ENCODE assay signal across 27 cellular contexts in the genomic region with DNA sequence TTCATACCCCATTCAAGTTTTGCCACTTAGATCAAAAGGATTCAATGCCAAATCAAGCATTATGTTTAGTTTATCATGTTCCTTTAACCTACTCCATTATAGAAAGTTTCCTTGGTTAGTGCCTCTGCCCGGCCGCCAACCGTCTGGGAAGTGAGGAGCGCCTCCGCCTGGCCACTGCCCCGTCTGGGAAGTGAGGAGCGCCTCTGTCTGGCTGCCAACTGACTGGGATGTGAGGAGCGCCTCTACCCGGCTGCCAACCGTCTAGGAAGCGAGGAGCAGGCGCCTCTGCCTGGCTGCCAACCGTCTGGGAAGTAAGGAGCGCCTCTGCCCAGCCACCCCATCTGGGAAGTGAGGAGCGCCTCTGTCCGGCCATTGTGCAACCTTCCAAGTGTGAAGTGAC. TPM values are rescaled to one million over a fixed set of nuclear protein-coding genes. Genes with fewer than 3 reads are reported as not detected.
"Had no signal": no experiment of that assay in that cellular context is flagged by ENCODE, and none has a peak within 500 bp of the region (broad histone marks: within the 10 kb centered on the region; RNA-seq: fewer than 3 reads in every experiment).

No MANE protein-coding gene starts in this region.

- H3K36me3 ChIP-seq: brain microvascular endothelial cell, spleen, transverse colon, vagina had no signal

- H3K36me3 Mint-ChIP-seq: activated CD4-positive, alpha-beta memory T cell treated with anti-CD3 and anti-CD28 coated beads for 36 hours; immature natural killer cell; memory B cell; natural killer cell had no signal

- ATAC-seq: effector memory CD8-positive, alpha-beta T cell; natural killer cell; right cardiac atrium had no signal

- DNase-seq: activated CD4-positive, alpha-beta memory T cell treated with anti-CD3 and anti-CD28 coated beads for 36 hours; activated CD4-positive, alpha-beta T cell treated with anti-CD3 and anti-CD28 coated beads, Interleukin-2, amount 10 ng/mL, durations not matched to agents 24 days and 14 days; activated CD4-positive, CD25-positive, alpha-beta regulatory T cell treated with anti-CD3 and anti-CD28 coated beads, Interleukin-2, amount 50 U/mL, for 72 hours; activated CD8-positive, alpha-beta memory T cell treated with anti-CD3 and anti-CD28 coated beads, Interleukin-2, amount 50 U/mL, for 4 hours; activated gamma-delta T cell treated with Interleukin-2 at 50 U/mL for 16 hours; activated naive CD4-positive, alpha-beta T cell treated with anti-CD3 and anti-CD28 coated beads, Interleukin-2, amount 50 U/mL, for 16 hours; activated T-cell treated with anti-CD3 and anti-CD28 coated beads, Interleukin-2, amount 50 U/mL, for 1 hour; amniotic stem cell; brain microvascular endothelial cell; cortex of kidney; effector memory CD8-positive, alpha-beta T cell; head of caudate nucleus; hippocampal formation; immature natural killer cell; natural killer cell; right cardiac atrium; spleen; stimulated activated naive CD4-positive, alpha-beta T cell treated with Interleukin-2 at 50 U/mL for 16 hours; T-helper 9 cell; testis; transverse colon had no signal

- H3K9me3 ChIP-seq: spleen, testis, transverse colon, vagina had no signal

- H3K27me3 Mint-ChIP-seq: activated CD4-positive, alpha-beta T cell treated with anti-CD3 and anti-CD28 coated beads, Interleukin-2, amount 10 ng/mL, durations not matched to agents 24 days and 14 days had no signal

- H3K4me1 Mint-ChIP-seq: activated CD4-positive, alpha-beta T cell treated with anti-CD3 and anti-CD28 coated beads, Interleukin-2, amount 10 ng/mL, durations not matched to agents 24 days and 14 days; immature natural killer cell; memory B cell; natural killer cell had no signal

- H3K4me3 Mint-ChIP-seq: activated CD4-positive, alpha-beta memory T cell treated with anti-CD3 and anti-CD28 coated beads for 36 hours; activated CD4-positive, alpha-beta T cell treated with anti-CD3 and anti-CD28 coated beads, Interleukin-2, amount 10 ng/mL, durations not matched to agents 24 days and 14 days; activated T-helper 1 cell treated with anti-CD3 and anti-CD28 coated beads, Interleukin-12 subunit alpha, Interleukin-12 subunit beta, Interleukin-2, Interleukin-4 antibody, amounts not matched to agents 30 ng/mL and 10 ng/mL and 1 ng/mL, durations not matched to agents 14 hours and 24 hours and 36 hours; effector memory CD8-positive, alpha-beta T cell; immature natural killer cell; memory B cell; natural killer cell; T-helper 1 cell treated with Interleukin-12 subunit alpha and Interleukin-12 subunit beta and Interleukin-4 antibody, amounts not matched to agents 30 μg/mL and 1 μg/mL, for 36 hours had no signal

- H3K27ac Mint-ChIP-seq: activated CD4-positive, alpha-beta memory T cell treated with anti-CD3 and anti-CD28 coated beads for 36 hours; activated CD4-positive, alpha-beta T cell treated with anti-CD3 and anti-CD28 coated beads, Interleukin-2, amount 10 ng/mL, durations not matched to agents 24 days and 14 days; activated T-helper 1 cell treated with anti-CD3 and anti-CD28 coated beads, Interleukin-12 subunit alpha, Interleukin-12 subunit beta, Interleukin-2, Interleukin-4 antibody, amounts not matched to agents 30 ng/mL and 10 ng/mL and 1 ng/mL, durations not matched to agents 14 hours and 24 hours and 36 hours; effector memory CD8-positive, alpha-beta T cell; immature natural killer cell; memory B cell; natural killer cell; T-helper 1 cell treated with Interleukin-12 subunit alpha and Interleukin-12 subunit beta and Interleukin-4 antibody, amounts not matched to agents 30 μg/mL and 1 μg/mL, for 36 hours had no signal

- H3K27ac ChIP-seq: brain microvascular endothelial cell, spleen, testis, transverse colon, vagina, VCaP had no signal

- H3K9me3 Mint-ChIP-seq: activated CD4-positive, alpha-beta memory T cell treated with anti-CD3 and anti-CD28 coated beads for 36 hours; activated CD4-positive, alpha-beta T cell treated with anti-CD3 and anti-CD28 coated beads, Interleukin-2, amount 10 ng/mL, durations not matched to agents 24 days and 14 days; activated T-helper 1 cell treated with anti-CD3 and anti-CD28 coated beads, Interleukin-12 subunit alpha, Interleukin-12 subunit beta, Interleukin-2, Interleukin-4 antibody, amounts not matched to agents 30 ng/mL and 10 ng/mL and 1 ng/mL, durations not matched to agents 14 hours and 24 hours and 36 hours; effector memory CD8-positive, alpha-beta T cell; immature natural killer cell; memory B cell; natural killer cell; T-helper 1 cell treated with Interleukin-12 subunit alpha and Interleukin-12 subunit beta and Interleukin-4 antibody, amounts not matched to agents 30 μg/mL and 1 μg/mL, for 36 hours had no signal

- H3K27me3 ChIP-seq: brain microvascular endothelial cell, spleen, testis, transverse colon, vagina had no signal

- H3K4me1 ChIP-seq: spleen had no signal

- H3K4me3 ChIP-seq: spleen, testis, transverse colon, vagina had no signal

RNA-seq across cellular contexts. Expression of gene PDGFRA, which starts 36.3 kb away (rescaled TPM):
- total RNA-seq: activated CD4-positive, alpha-beta memory T cell treated with anti-CD3 and anti-CD28 coated beads for 36 hours; activated CD8-positive, alpha-beta memory T cell treated with anti-CD3 and anti-CD28 coated beads for 36 hours had no signal
- polyA plus RNA-seq: immature natural killer cell had no signal
